Comparison of ENCODE assay signal across 8 cellular contexts in the genomic region with DNA sequence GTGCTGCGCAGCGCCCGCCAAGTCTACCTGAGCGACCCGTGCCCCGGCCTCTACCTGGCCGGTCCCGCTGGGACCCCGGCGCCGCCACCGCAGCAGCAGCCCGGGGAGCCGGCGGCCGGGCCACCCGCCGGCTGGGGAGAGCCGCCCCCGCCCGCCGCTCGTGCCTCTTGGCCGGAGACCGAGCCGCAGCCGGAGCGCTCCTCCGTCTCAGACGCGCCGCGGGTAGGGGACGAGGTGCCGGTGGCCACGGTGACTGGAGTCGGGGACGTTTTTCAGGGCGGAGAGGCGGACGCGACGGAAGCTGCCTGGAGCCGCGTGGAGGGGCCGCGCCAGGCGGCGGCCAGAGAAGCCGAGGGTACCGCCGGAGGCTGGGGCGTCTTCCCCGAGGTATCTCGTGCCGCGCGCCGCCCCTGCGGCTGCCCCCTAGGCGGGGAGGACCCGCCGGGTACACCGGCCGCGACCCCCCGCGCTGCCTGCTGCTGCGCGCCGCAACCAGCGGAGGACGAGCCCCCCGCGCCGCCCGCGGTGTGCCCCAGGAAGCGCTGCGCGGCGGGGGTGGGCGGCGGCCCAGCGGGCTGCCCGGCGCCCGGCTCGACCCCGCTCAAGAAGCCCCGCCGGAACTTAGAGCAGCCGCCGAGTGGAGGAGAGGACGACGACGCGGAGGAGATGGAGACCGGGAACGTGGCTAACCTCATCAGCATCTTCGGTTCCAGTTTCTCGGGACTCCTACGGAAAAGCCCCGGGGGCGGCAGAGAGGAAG. TPM values are rescaled to one million over a fixed set of nuclear protein-coding genes. Genes with fewer than 3 reads are reported as not detected.
A peak's percentile ranks its signal among the peaks of the same experiment; 100 is the strongest.
DNase-seq lines count a peak whose midpoint lies in the region; ATAC-seq, FAIRE-seq and TF ChIP-seq lines count a peak whose summit lies in the region.

No MANE protein-coding gene starts in this region.

- no peak for TF ChIP-seq POLR2A in GM18505 (IDR thresholded peaks at IDR 0.05; ENCODE audit: borderline replicate concordance, extremely low read depth, insufficient read depth, insufficient read length)
- no peak for TF ChIP-seq POLR2A in GM12878 (IDR thresholded peaks at IDR 0.05; ENCODE audit: low read depth, low read length)

- H3K27ac ChIP-seq in RWPE1 (peak overlapping the region; percentile 92), GM12878 (ENCODE audit: control insufficient read depth, insufficient read depth) (peak overlapping the region; percentile 97), left lung (peak overlapping the region; percentile 91)

- H3K4me1 ChIP-seq in GM12878 (ENCODE audit: control insufficient read depth, insufficient read depth, low read length) (peaks cover 10% of the 10 kb centered on the region; the same call in 1 of the 2 replicates), left lung (peaks cover 8 to 63% of the 10 kb centered on the region in 2 donors)

- peak overlapping the region; percentile 99 for H3K4me3 ChIP-seq in GM12878
- H3K4me3 ChIP-seq in left lung, result peak overlapping the region; percentile 83 to 98

- no peak for TF ChIP-seq RAD21 in GM12878 (IDR thresholded peaks at IDR 0.05; ENCODE audit: insufficient read depth, low read depth, low read length)

- peak overlapping the region; percentile 44; the same call in 1 of the 2 replicates for H3K4me2 ChIP-seq in GM12878 (ENCODE audit: control insufficient read depth, insufficient read depth)

- H3K27me3 ChIP-seq in GM12878 (replicated peaks in 1 of 2; ENCODE audit: control insufficient read depth in 2 of 2, insufficient read depth in 2 of 2, low read length in 1 of 2), result no peaks in the 10 kb centered on the region
- no peaks in the 10 kb centered on the region for H3K27me3 ChIP-seq in left lung

- 1% methylated on average over 92 of the region's 105 CpGs for WGBS in GM12878 (ENCODE audit: insufficient coverage, insufficient replicate concordance, low lambda C conversion rate, missing lambda C conversion rate)

- H3K9me3 ChIP-seq in GM12878 (replicated peaks; ENCODE audit: control insufficient read depth, insufficient read depth, low read length) (no peaks in the 10 kb centered on the region; the same call in 2 of the 3 replicates), left lung (no peaks in the 10 kb centered on the region)

- BruUV-seq in GM12878 (replicated peaks; lab: Mats Ljungman, UMichigan), result TSS peak; percentile 75

- in situ Hi-C loops in GM12878 (cut with MboI), result loop anchor here (5.0 kb wide), 1 partner anchor 52 kb away; no protein-coding TSS in a partner anchor

- CTCF ChIA-PET in RWPE1 (lab: Yijun Ruan, JAX) (interaction anchor here (0.7 to 4.4 kb wide), 5 partner anchors 12 to 102 kb away, joined by 3 to 30 read pairs (median 4); no protein-coding TSS in a partner anchor), GM12878 (lab: Yijun Ruan, JAX) (interaction anchor here (1.5 to 38.4 kb wide), 2 partner anchors 28 to 51 kb away, joined by 4 to 1067 read pairs; no protein-coding TSS in a partner anchor)

- ATAC-seq in GM18505 (IDR thresholded peaks at IDR 0.05; ENCODE audit: unreplicated experiment) (peak; percentile 13), HG02798 (IDR thresholded peaks at IDR 0.05; ENCODE audit: poor library complexity, unreplicated experiment) (peak; percentile 8), GM12878 (peak; percentile 3), left lung (peak; percentile 4), HG02610 (IDR thresholded peaks at IDR 0.05; ENCODE audit: unreplicated experiment) (no peak)

- H3K79me2 ChIP-seq in GM12878 (ENCODE audit: control insufficient read depth, insufficient read depth, low read length), result peaks cover 64% of the 10 kb centered on the region

- no peak overlapping the region for H2AFZ ChIP-seq in GM12878 (ENCODE audit: control insufficient read depth, low read depth, low read length)

- intact Hi-C loops in GM12878 (cut with micrococcal nuclease; ENCODE audit: unreplicated experiment) (loop anchor here (5.0 to 10.0 kb wide), 2 partner anchors 207 to 846 kb away; no protein-coding TSS in a partner anchor), left lung (cut with DNase I) (loop anchor here in 1 of 2 donors (5.0 kb wide), 1 partner anchor 53 kb away; no protein-coding TSS in a partner anchor)

- SMC1A ChIA-PET in GM12878 (lab: Charles Lee; ENCODE audit: uncharacterized antibody, unreplicated experiment), result interaction anchor here (0.6 to 39.2 kb wide), 4 partner anchors 8 to 56 kb away, joined by 3 to 1399 read pairs (median 20); a partner anchor contains a TSS

- H3K36me3 ChIP-seq in GM12878 (ENCODE audit: control insufficient read depth in 2 of 2, insufficient read depth in 2 of 2, low read length in 1 of 2) (peaks cover 0 to 12% of the 10 kb centered on the region in 2 experiments; a peak in 3 of 4 replicates), left lung (peaks cover 0 to 22% of the 10 kb centered on the region in 2 donors)

- no peak for TF ChIP-seq CTCF in RWPE1 (conservative IDR thresholded peaks at IDR 0.05; ENCODE audit: low read depth)
- no peak for TF ChIP-seq CTCF in GM12878 (IDR thresholded peaks at IDR 0.05 in 2 of 3, conservative IDR thresholded peaks at IDR 0.05 in 1 of 3; ENCODE audit: control insufficient read depth in 2 of 3, extremely low read depth in 1 of 3, insufficient read depth in 1 of 3, low read depth in 3 of 3, low read length in 3 of 3)
- TF ChIP-seq CTCF in left lung (IDR thresholded peaks at IDR 0.05), result no peak

- no peak for FAIRE-seq in GM12878 (lab: Jason Lieb, UNC)

- H4K20me1 ChIP-seq in GM12878 (ENCODE audit: control insufficient read depth, insufficient read depth), result peaks cover 5% of the 10 kb centered on the region; the same call in 1 of the 2 replicates

- H3K9ac ChIP-seq in GM12878 (ENCODE audit: control insufficient read depth, insufficient read depth, low read length), result peak overlapping the region; percentile 98

- TF ChIP-seq EP300 in GM12878 (IDR thresholded peaks at IDR 0.05; ENCODE audit: borderline replicate concordance in 1 of 2, control insufficient read depth in 1 of 2, low read depth in 2 of 2, low read length in 2 of 2), result no peak

- DNase-seq in RWPE1 (ENCODE audit: low spot score) (no peak), GM12878 (ENCODE audit: low read depth, low spot score) (no peak), left lung (peak; percentile 51 to 87), NCI-H1694 treated with DMSO at 0.1 percent for 48 hours (lab: John Stamatoyannopoulos, UW) (no peak)
- DNase-seq in stimulated activated CD8-positive, alpha-beta memory T cell treated with anti-CD3 and anti-CD28 coated beads, Interleukin-4, amount 100 ng/mL, for 48 hours, result peak; percentile 47

- RAD21 ChIA-PET in GM12878 (lab: Charles Lee; ENCODE audit: unreplicated experiment), result interaction anchor here (0.7 to 26.9 kb wide), 8 partner anchors 15 to 573 kb away, joined by 3 to 966 read pairs (median 14); a partner anchor contains a TSS

- POLR2A ChIA-PET in RWPE1 (lab: Yijun Ruan, JAX; ENCODE audit: low non-redundant PET), result interaction anchor here (0.5 to 1.4 kb wide), 10 partner anchors 8 to 950 kb away, joined by 3 to 8 read pairs (median 4); no protein-coding TSS in a partner anchor
- POLR2A ChIA-PET in GM12878 (lab: Charles Lee), result interaction anchor here (0.9 to 10.4 kb wide), 14 partner anchors 14 to 64 kb away, joined by 3 to 142 read pairs (median 12); a partner anchor contains a TSS

TF ChIP-seq in GM12878, 131 proteins besides CTCF, POLR2A, EP300 and RAD21 (continues in another document):
- no peak for TF ChIP-seq EED (IDR thresholded peaks at IDR 0.05; ENCODE audit: low read depth)
- TF ChIP-seq ZSCAN29 (IDR thresholded peaks at IDR 0.05), result 0 out of 2 replicates have a peak, but pooled peaks have one; percentile 5

RNA-seq across cellular contexts. Expression of a gene that starts 0.7 kb away (rescaled TPM):
- 88.8 and 93.7 TPM in 2 replicates for total RNA-seq in GM12878 (2013; cell fraction: nucleolus; rRNA removed)
- total RNA-seq in GM12878 (2014; rRNA removed) (65.4 and 69.4 TPM in 2 replicates), GM12878 (2014; rRNA removed; fragmentation: Illumina TruSeq; extraction: Trizol) (32.7 and 34.9 TPM in 2 replicates), GM12878 (2021) (73.9 and 75.2 TPM in 2 replicates), left lung (10 to 100 TPM; 16.1 to 26.6 TPM)
- polyA plus RNA-seq in GM12878 (2011; ENCODE audit: low read depth), result 6.6 TPM
- polyA plus RNA-seq in GM12878 (2011; rRNA removed) (36.4 and 44.1 TPM in 2 replicates), GM12878 (2014; fragmentation: Illumina TruSeq; extraction: Trizol) (22.4 and 26.2 TPM in 2 replicates), GM12878 (2014; fragmentation: Nextera tagmentation; extraction: Ambion mirVana) (10 to 100 TPM in 1 of 2 experiments, 1 to 10 TPM in 1; 6.2 to 19.5 TPM), GM12878 (2014; rRNA removed) (52.3 and 62.0 TPM in 2 replicates), GM12878 (2016; fragmentation: Nextera tagmentation; extraction: Ambion mirVana) (10 to 100 TPM in 1 of 2 experiments, 1 to 10 TPM in 1; 4.3 to 11.7 TPM)
- polyA plus RNA-seq in GM12878 (2011; cell fraction: cytosol; rRNA removed), result 32.3 and 38.9 TPM in 2 replicates
- 59.7 and 70.4 TPM in 2 replicates for polyA plus RNA-seq in GM12878 (2011; cell fraction: nucleus; rRNA removed)
- polyA plus RNA-seq in GM12878 (2012), result 24.5 and 28.7 TPM in 2 replicates
- 30.4 and 44.0 TPM in 2 replicates for polyA minus RNA-seq in GM12878 (2011; rRNA and poly(A)+ RNA removed)
- 24.5 TPM in 2 replicates for polyA minus RNA-seq in GM12878 (2011; cell fraction: cytosol; rRNA and poly(A)+ RNA removed)
- 69.0 and 99.9 TPM in 2 replicates for polyA minus RNA-seq in GM12878 (2011; cell fraction: nucleus; rRNA and poly(A)+ RNA removed)

RNA-seq across cellular contexts. Expression of a gene that starts 55.4 kb away (rescaled TPM):
- total RNA-seq in GM12878 (2013; cell fraction: nucleolus; rRNA removed), result 81.0 and 93.9 TPM in 2 replicates
- total RNA-seq in GM12878 (2014; rRNA removed) (29.5 and 30.4 TPM in 2 replicates), GM12878 (2014; rRNA removed; fragmentation: Illumina TruSeq; extraction: Trizol) (32.2 and 32.3 TPM in 2 replicates), GM12878 (2021) (26.3 and 29.0 TPM in 2 replicates), left lung (10 to 100 TPM; 36.9 to 45.7 TPM)
- 21.6 TPM for polyA plus RNA-seq in GM12878 (2011; ENCODE audit: low read depth)
- polyA plus RNA-seq in GM12878 (2011; rRNA removed) (65.9 and 71.7 TPM in 2 replicates), GM12878 (2014; fragmentation: Illumina TruSeq; extraction: Trizol) (40.0 and 42.3 TPM in 2 replicates), GM12878 (2014; fragmentation: Nextera tagmentation; extraction: Ambion mirVana) (10 to 100 TPM; 24.7 to 28.5 TPM), GM12878 (2014; rRNA removed) (24.3 and 29.2 TPM in 2 replicates), GM12878 (2016; fragmentation: Nextera tagmentation; extraction: Ambion mirVana) (10 to 100 TPM; 35.7 to 36.4 TPM)
- 42.6 and 46.8 TPM in 2 replicates for polyA plus RNA-seq in GM12878 (2011; cell fraction: cytosol; rRNA removed)
- polyA plus RNA-seq in GM12878 (2011; cell fraction: nucleus; rRNA removed), result 23.1 and 25.8 TPM in 2 replicates
- polyA plus RNA-seq in GM12878 (2012), result 20.0 and 23.8 TPM in 2 replicates
- 47.7 and 66.8 TPM in 2 replicates for polyA minus RNA-seq in GM12878 (2011; rRNA and poly(A)+ RNA removed)
- polyA minus RNA-seq in GM12878 (2011; cell fraction: cytosol; rRNA and poly(A)+ RNA removed), result 9.9 and 15.5 TPM in 2 replicates
- 23.2 and 32.4 TPM in 2 replicates for polyA minus RNA-seq in GM12878 (2011; cell fraction: nucleus; rRNA and poly(A)+ RNA removed)

Comparison
In these comparisons a context has a peak if more than half of its experiments do, and no peak if none do; other contexts are left out.
1. DNase-seq: peak in left lung (2 of 2) and stimulated activated CD8-positive, alpha-beta memory T cell treated with anti-CD3 and anti-CD28 coated beads, Interleukin-4, amount 100 ng/mL, for 48 hours (single experiment); none in RWPE1 (single experiment), GM12878 (single experiment) and NCI-H1694 treated with DMSO at 0.1 percent for 48 hours (single experiment).
2. Peak in every context shown above with its lines, with median percentiles within 50 percentile points of each other: H3K27ac ChIP-seq.